ENCODE assay signal across 2 cellular contexts in the genomic region with DNA sequence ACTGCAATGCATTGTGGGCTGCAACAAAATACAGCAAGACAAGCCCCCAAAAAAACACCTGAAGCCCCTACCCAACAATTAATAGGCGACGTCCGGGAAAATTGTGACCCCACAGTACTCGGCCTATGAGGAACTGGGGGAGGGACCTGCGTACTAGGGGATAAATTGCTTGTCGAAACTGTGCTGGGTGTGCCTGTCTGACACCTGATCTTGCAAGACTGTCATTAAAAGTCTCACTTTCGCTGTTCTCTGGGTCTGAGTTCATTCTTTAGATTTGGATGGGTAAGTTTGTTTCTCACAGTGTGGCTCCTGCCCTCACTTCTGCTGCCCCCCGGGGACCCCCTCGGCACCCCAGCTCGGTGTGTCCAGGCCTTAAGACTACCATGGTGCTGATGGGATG.
TF ChIP-seq lines count a peak whose summit lies in the region.

No MANE protein-coding gene starts in this region.

TF ChIP-seq in IMR-90, 13 proteins besides CTCF, POLR2A, EP300 and RAD21:
- TF ChIP-seq SMC3 (IDR thresholded peaks at IDR 0.05; ENCODE audit: low read depth, low read length) (no peak), MAFK (IDR thresholded peaks at IDR 0.05; ENCODE audit: low read depth, low read length) (no peak), BHLHE40 (IDR thresholded peaks at IDR 0.05; ENCODE audit: low read depth, low read length) (no peak), NFE2L2 (IDR thresholded peaks at IDR 0.05; ENCODE audit: low read depth, low read length) (no peak), FOS (IDR thresholded peaks at IDR 0.05; ENCODE audit: low read depth, low read length) (no peak), MAZ (IDR thresholded peaks at IDR 0.05; ENCODE audit: borderline replicate concordance, low read depth, low read length) (no peak), RCOR1 (IDR thresholded peaks at IDR 0.05; ENCODE audit: insufficient replicate concordance, low read length) (no peak), RFX5 (IDR thresholded peaks at IDR 0.05; ENCODE audit: low read depth, low read length) (no peak), CHD1 (IDR thresholded peaks at IDR 0.05; ENCODE audit: low read depth, low read length) (no peak)
- TF ChIP-seq, protein P1, sequence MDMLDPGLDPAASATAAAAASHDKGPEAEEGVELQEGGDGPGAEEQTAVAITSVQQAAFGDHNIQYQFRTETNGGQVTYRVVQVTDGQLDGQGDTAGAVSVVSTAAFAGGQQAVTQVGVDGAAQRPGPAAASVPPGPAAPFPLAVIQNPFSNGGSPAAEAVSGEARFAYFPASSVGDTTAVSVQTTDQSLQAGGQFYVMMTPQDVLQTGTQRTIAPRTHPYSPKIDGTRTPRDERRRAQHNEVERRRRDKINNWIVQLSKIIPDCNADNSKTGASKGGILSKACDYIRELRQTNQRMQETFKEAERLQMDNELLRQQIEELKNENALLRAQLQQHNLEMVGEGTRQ (IDR thresholded peaks at IDR 0.05; ENCODE audit: low read depth, low read length): no peak
- TF ChIP-seq, protein P2, sequence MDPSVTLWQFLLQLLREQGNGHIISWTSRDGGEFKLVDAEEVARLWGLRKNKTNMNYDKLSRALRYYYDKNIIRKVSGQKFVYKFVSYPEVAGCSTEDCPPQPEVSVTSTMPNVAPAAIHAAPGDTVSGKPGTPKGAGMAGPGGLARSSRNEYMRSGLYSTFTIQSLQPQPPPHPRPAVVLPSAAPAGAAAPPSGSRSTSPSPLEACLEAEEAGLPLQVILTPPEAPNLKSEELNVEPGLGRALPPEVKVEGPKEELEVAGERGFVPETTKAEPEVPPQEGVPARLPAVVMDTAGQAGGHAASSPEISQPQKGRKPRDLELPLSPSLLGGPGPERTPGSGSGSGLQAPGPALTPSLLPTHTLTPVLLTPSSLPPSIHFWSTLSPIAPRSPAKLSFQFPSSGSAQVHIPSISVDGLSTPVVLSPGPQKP (IDR thresholded peaks at IDR 0.05; ENCODE audit: borderline replicate concordance, low read depth, low read length): no peak

TF ChIP-seq in GM12878, 131 proteins besides CTCF, POLR2A, EP300 and RAD21 (continues in another document):
- TF ChIP-seq, protein P3, sequence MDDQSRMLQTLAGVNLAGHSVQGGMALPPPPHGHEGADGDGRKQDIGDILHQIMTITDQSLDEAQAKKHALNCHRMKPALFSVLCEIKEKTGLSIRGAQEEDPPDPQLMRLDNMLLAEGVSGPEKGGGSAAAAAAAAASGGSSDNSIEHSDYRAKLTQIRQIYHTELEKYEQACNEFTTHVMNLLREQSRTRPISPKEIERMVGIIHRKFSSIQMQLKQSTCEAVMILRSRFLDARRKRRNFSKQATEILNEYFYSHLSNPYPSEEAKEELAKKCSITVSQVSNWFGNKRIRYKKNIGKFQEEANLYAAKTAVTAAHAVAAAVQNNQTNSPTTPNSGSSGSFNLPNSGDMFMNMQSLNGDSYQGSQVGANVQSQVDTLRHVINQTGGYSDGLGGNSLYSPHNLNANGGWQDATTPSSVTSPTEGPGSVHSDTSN (IDR thresholded peaks at IDR 0.05; ENCODE audit: insufficient replicate concordance, low read depth, low read length): peak; percentile 91
- TF ChIP-seq YBX1 (IDR thresholded peaks at IDR 0.05) (no peak), JUNB (IDR thresholded peaks at IDR 0.05) (peak; percentile 7; the same call in 1 of the 2 replicates), TBL1XR1 (IDR thresholded peaks at IDR 0.05; ENCODE audit: low read depth, low read length) (no peak; the same call in 1 of the 2 replicates), ATF7 (IDR thresholded peaks at IDR 0.05; ENCODE audit: low read depth) (peak; percentile 55; the same call in 1 of the 2 replicates), NR2C2 (IDR thresholded peaks at IDR 0.05; ENCODE audit: borderline replicate concordance, control insufficient read depth, insufficient read length, low read depth) (no peak), ZNF207 (IDR thresholded peaks at IDR 0.05; ENCODE audit: borderline replicate concordance) (no peak), MEF2B (IDR thresholded peaks at IDR 0.05; ENCODE audit: partially characterized antibody, poor library complexity, severe bottlenecking) (peak; percentile 27), SREBF1 (IDR thresholded peaks at IDR 0.05; ENCODE audit: low read length) (no peak), YY1 (IDR thresholded peaks at IDR 0.05; ENCODE audit: low read depth, low read length) (no peak), CBX3 (IDR thresholded peaks at IDR 0.05; ENCODE audit: borderline replicate concordance, low read depth) (no peak), RFX5 (IDR thresholded peaks at IDR 0.05; ENCODE audit: low read depth, low read length) (no peak), HDAC6 (IDR thresholded peaks at IDR 0.05; ENCODE audit: unreplicated experiment) (no peak), EZH2 (IDR thresholded peaks at IDR 0.05; ENCODE audit: borderline replicate concordance, control insufficient read depth, low read depth, low read length) (no peak), RELA (IDR thresholded peaks at IDR 0.05; ENCODE audit: borderline replicate concordance, partially characterized antibody) (no peak), ZNF622 (IDR thresholded peaks at IDR 0.05) (no peak), RBBP5 (conservative IDR thresholded peaks at IDR 0.05) (no peak), LARP7 (IDR thresholded peaks at IDR 0.05) (no peak), FOS (IDR thresholded peaks at IDR 0.05; ENCODE audit: borderline replicate concordance, extremely low read depth, insufficient read length) (no peak), SPI1 (IDR thresholded peaks at IDR 0.05; ENCODE audit: borderline replicate concordance, insufficient read depth, low read depth, low read length) (peak; percentile 44; the same call in 1 of the 2 replicates), ZNF274 (IDR thresholded peaks at IDR 0.05; ENCODE audit: insufficient read depth, insufficient read length) (no peak), MYB (IDR thresholded peaks at IDR 0.05; ENCODE audit: borderline replicate concordance, low read depth, low read length) (no peak), NR2C1 (IDR thresholded peaks at IDR 0.05) (no peak), NFXL1 (IDR thresholded peaks at IDR 0.05; ENCODE audit: borderline replicate concordance) (no peak), CREM (IDR thresholded peaks at IDR 0.05; ENCODE audit: low read depth) (peak; percentile 39; the same call in 1 of the 2 replicates), SIX5 (IDR thresholded peaks at IDR 0.05; ENCODE audit: low read depth, low read length, severe bottlenecking) (no peak), SMC3 (IDR thresholded peaks at IDR 0.05; ENCODE audit: borderline replicate concordance, low read length) (no peak), ZNF384 (IDR thresholded peaks at IDR 0.05; ENCODE audit: borderline replicate concordance, low read depth, low read length) (no peak), IRF5 (IDR thresholded peaks at IDR 0.05; ENCODE audit: borderline replicate concordance) (no peak), POLR2AphosphoS5 (IDR thresholded peaks at IDR 0.05; ENCODE audit: low read length) (no peak), IRF4 (IDR thresholded peaks at IDR 0.05; ENCODE audit: low read depth, low read length) (peak; percentile 93), BHLHE40 (IDR thresholded peaks at IDR 0.05; ENCODE audit: borderline replicate concordance in 1 of 2, low read depth in 2 of 2, low read length in 1 of 2) (peak; percentile 52 to 55; a peak in 2 of 4 replicates), GATAD2B (conservative IDR thresholded peaks at IDR 0.05; ENCODE audit: low read depth) (no peak), MTA3 (IDR thresholded peaks at IDR 0.05; ENCODE audit: borderline replicate concordance, low read length) (no peak), RCOR1 (conservative IDR thresholded peaks at IDR 0.05; ENCODE audit: low read depth, low read length) (no peak), HCFC1 (IDR thresholded peaks at IDR 0.05; ENCODE audit: low read length) (no peak), SMAD1 (IDR thresholded peaks at IDR 0.05; ENCODE audit: low read depth, partially characterized antibody) (no peak)
- TF ChIP-seq, protein P4, sequence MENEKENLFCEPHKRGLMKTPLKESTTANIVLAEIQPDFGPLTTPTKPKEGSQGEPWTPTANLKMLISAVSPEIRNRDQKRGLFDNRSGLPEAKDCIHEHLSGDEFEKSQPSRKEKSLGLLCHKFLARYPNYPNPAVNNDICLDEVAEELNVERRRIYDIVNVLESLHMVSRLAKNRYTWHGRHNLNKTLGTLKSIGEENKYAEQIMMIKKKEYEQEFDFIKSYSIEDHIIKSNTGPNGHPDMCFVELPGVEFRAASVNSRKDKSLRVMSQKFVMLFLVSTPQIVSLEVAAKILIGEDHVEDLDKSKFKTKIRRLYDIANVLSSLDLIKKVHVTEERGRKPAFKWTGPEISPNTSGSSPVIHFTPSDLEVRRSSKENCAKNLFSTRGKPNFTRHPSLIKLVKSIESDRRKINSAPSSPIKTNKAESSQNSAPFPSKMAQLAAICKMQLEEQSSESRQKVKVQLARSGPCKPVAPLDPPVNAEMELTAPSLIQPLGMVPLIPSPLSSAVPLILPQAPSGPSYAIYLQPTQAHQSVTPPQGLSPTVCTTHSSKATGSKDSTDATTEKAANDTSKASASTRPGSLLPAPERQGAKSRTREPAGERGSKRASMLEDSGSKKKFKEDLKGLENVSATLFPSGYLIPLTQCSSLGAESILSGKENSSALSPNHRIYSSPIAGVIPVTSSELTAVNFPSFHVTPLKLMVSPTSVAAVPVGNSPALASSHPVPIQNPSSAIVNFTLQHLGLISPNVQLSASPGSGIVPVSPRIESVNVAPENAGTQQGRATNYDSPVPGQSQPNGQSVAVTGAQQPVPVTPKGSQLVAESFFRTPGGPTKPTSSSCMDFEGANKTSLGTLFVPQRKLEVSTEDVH (IDR thresholded peaks at IDR 0.05; ENCODE audit: low read depth, partially characterized antibody): no peak
- TF ChIP-seq, protein P5, sequence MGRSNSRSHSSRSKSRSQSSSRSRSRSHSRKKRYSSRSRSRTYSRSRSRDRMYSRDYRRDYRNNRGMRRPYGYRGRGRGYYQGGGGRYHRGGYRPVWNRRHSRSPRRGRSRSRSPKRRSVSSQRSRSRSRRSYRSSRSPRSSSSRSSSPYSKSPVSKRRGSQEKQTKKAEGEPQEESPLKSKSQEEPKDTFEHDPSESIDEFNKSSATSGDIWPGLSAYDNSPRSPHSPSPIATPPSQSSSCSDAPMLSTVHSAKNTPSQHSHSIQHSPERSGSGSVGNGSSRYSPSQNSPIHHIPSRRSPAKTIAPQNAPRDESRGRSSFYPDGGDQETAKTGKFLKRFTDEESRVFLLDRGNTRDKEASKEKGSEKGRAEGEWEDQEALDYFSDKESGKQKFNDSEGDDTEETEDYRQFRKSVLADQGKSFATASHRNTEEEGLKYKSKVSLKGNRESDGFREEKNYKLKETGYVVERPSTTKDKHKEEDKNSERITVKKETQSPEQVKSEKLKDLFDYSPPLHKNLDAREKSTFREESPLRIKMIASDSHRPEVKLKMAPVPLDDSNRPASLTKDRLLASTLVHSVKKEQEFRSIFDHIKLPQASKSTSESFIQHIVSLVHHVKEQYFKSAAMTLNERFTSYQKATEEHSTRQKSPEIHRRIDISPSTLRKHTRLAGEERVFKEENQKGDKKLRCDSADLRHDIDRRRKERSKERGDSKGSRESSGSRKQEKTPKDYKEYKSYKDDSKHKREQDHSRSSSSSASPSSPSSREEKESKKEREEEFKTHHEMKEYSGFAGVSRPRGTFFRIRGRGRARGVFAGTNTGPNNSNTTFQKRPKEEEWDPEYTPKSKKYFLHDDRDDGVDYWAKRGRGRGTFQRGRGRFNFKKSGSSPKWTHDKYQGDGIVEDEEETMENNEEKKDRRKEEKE (IDR thresholded peaks at IDR 0.05): no peak
- TF ChIP-seq, protein P6, sequence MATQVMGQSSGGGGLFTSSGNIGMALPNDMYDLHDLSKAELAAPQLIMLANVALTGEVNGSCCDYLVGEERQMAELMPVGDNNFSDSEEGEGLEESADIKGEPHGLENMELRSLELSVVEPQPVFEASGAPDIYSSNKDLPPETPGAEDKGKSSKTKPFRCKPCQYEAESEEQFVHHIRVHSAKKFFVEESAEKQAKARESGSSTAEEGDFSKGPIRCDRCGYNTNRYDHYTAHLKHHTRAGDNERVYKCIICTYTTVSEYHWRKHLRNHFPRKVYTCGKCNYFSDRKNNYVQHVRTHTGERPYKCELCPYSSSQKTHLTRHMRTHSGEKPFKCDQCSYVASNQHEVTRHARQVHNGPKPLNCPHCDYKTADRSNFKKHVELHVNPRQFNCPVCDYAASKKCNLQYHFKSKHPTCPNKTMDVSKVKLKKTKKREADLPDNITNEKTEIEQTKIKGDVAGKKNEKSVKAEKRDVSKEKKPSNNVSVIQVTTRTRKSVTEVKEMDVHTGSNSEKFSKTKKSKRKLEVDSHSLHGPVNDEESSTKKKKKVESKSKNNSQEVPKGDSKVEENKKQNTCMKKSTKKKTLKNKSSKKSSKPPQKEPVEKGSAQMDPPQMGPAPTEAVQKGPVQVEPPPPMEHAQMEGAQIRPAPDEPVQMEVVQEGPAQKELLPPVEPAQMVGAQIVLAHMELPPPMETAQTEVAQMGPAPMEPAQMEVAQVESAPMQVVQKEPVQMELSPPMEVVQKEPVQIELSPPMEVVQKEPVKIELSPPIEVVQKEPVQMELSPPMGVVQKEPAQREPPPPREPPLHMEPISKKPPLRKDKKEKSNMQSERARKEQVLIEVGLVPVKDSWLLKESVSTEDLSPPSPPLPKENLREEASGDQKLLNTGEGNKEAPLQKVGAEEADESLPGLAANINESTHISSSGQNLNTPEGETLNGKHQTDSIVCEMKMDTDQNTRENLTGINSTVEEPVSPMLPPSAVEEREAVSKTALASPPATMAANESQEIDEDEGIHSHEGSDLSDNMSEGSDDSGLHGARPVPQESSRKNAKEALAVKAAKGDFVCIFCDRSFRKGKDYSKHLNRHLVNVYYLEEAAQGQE (IDR thresholded peaks at IDR 0.05; ENCODE audit: low read depth, low read length): no peak
- TF ChIP-seq, protein P7, sequence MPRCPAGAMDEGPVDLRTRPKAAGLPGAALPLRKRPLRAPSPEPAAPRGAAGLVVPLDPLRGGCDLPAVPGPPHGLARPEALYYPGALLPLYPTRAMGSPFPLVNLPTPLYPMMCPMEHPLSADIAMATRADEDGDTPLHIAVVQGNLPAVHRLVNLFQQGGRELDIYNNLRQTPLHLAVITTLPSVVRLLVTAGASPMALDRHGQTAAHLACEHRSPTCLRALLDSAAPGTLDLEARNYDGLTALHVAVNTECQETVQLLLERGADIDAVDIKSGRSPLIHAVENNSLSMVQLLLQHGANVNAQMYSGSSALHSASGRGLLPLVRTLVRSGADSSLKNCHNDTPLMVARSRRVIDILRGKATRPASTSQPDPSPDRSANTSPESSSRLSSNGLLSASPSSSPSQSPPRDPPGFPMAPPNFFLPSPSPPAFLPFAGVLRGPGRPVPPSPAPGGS (IDR thresholded peaks at IDR 0.05; ENCODE audit: borderline replicate concordance, insufficient read depth, low read depth, low read length, poor library complexity, severe bottlenecking): no peak
